In the genomic region with DNA sequence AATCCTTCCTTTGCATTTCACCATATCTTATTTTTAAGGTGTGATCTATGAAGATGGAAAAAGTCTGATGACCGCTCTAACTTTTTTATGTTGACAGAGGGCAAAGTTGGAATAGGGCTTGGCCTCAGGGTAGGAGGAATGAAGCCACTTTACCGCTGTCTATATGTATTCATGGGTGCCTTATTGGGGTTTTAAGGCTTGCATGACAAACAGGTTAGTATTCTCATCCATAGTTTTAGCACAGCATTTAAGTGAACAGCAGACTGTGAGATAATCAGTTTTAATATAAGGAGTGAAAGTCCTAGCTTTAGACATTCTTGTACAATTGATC, we compare ENCODE assay signal across 7 cellular contexts.
"Had no signal": no experiment of that assay in that cellular context is flagged by ENCODE, and none has a peak within 500 bp of the region (broad histone marks: within the 10 kb centered on the region; RNA-seq: fewer than 3 reads in every experiment).

No MANE protein-coding gene starts in this region.

- H3K4me2 ChIP-seq: GM23338 had no signal

- H3K27me3 Mint-ChIP-seq: IgD-negative memory B cell had no signal

- DNase-seq: H9 had no signal

- H3K27ac Mint-ChIP-seq: GM23338, H9, IgD-negative memory B cell had no signal

- H3K4me3 ChIP-seq: GM23338 had no signal

- H3K9me3 Mint-ChIP-seq: GM23338, H9, IgD-negative memory B cell had no signal

- H2AFZ ChIP-seq: GM23338 had no signal

- H3K27ac ChIP-seq: HL-60 had no signal

- H3K4me1 Mint-ChIP-seq: GM23338 had no signal

- FAIRE-seq: H1, H54, HepG2 had no signal

- ATAC-seq: GM23338, HepG2 had no signal

- H3K4me3 Mint-ChIP-seq: GM23338, H9, IgD-negative memory B cell had no signal

- H3K36me3 Mint-ChIP-seq: IgD-negative memory B cell had no signal
